In the genomic region with DNA sequence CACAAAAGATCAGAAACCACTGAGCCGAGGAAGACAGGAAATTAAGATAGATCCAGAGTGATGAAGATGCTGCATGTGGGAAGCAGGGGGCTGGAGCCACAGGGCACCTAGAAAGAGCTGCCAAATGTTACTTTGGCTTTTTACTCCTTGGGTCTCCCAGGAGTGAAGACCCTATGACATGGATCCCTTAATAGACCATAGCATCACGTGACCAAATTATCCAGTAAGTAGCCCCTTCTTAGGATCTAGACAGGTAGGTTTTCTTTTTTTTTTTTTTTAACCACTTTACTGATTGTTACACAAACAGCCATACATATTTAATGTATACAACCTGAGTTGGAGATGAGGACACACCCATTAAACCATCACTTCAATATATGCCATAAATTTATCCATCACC, we compare ENCODE assay signal across 34 cellular contexts.
"Had no signal": no experiment of that assay in that cellular context is flagged by ENCODE, and none has a peak within 500 bp of the region (broad histone marks: within the 10 kb centered on the region; RNA-seq: fewer than 3 reads in every experiment).

No MANE protein-coding gene starts in this region.

- H3K9me3 ChIP-seq: MG63 had no signal

- DNase-seq: Karpas-422, Kasumi-1, MG63, MM.1S, MV-4-11, NCI-H1048, NCI-H1092, NCI-H1092 treated with DMSO at 0.1 percent for 48 hours, NCI-H1105, NCI-H1105 treated with DMSO at 0.1 percent for 48 hours, NCI-H1417, NCI-H1417 treated with DMSO at 0.1 percent for 48 hours, NCI-H1436, NCI-H1436 treated with DMSO at 0.1 percent for 48 hours, NCI-H146, NCI-H1694, NCI-H1694 treated with DMSO at 0.1 percent for 48 hours, NCI-H187, NCI-H187 treated with DMSO at 0.1 percent for 48 hours, NCI-H1930, NCI-H2029, NCI-H2029 treated with DMSO at 0.1 percent for 48 hours, NCI-H2081, NCI-H2081 treated with DMSO at 0.1 percent for 48 hours, NCI-H2107, NCI-H2171, NCI-H2171 treated with DMSO at 0.1 percent for 48 hours, NCI-H2227 treated with DMSO at 0.1 percent for 48 hours, NCI-H226, NCI-H345, NCI-H446, NCI-H446 treated with DMSO at 0.1 percent for 48 hours, NCI-H510A, NCI-H510A treated with DMSO at 0.1 percent for 48 hours had no signal

- H3K36me3 ChIP-seq: MG63 had no signal

- H3K4me3 ChIP-seq: MG63 had no signal
